Comparison of ENCODE assay signal across 8 cellular contexts in the genomic region with DNA sequence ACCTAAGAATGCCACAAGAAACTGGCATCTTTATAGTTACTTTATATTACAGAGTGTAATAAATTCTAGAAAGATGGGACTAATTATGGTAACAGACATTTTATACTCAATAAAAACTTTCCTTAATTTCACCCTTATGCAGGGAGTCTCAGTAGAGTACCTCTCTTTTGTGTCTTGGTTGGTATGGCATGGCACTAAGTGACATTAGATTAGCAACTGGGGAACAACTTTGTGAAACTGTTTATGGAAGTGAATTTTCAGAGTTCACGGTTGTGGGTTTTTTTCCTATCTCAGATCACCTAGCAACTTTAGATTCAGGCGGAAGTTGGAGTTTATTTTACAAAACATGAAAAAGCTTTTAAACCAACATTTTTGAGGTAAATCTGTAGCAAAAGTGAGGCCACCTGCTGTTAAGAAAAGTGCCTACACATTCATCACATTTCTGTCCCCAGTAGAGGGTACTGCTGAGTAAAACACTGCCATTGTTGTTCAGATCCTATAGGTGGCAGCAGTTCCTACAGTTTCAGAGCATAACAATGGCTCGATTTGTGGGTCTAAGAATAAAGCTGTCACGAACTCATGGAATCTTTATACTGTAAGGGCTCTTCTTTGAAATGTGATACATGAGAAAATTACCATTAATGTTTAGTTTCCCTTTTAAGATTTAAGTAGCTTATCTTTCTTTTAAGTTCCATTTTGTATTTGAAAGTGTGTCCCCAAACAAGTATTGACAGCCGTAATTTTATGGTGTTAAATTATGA.
DNase-seq lines count a peak whose midpoint lies in the region; ATAC-seq, FAIRE-seq and TF ChIP-seq lines count a peak whose summit lies in the region.

No MANE protein-coding gene starts in this region.

- no peak overlapping the region for H3K27ac ChIP-seq in iPS DF 6.9 (ENCODE audit: low read length)

- peaks cover 0 to 2% (median 0%) of the 10 kb centered on the region in 5 experiments for H3K9me3 Mint-ChIP-seq in brain

- peak; percentile 84 for DNase-seq in NCI-H1092 treated with DMSO at 0.1 percent for 48 hours (lab: John Stamatoyannopoulos, UW)
- DNase-seq in SIG-M5 treated with dmso at 0.1 percent for 504 hours (lab: John Stamatoyannopoulos, UW; ENCODE audit: unreplicated experiment): peak; percentile 95
- peak; percentile 82 for DNase-seq in iPS DF 6.9 (ENCODE audit: low read depth, low spot score)
- DNase-seq in smooth muscle cell of the brain vasculature (ENCODE audit: low read depth, low spot score): peak; percentile 56

- H3K4me1 ChIP-seq in iPS DF 6.9 (ENCODE audit: control insufficient read depth, insufficient read depth, low read length): peaks cover 1% of the 10 kb centered on the region; the same call in 1 of the 2 replicates

- H3K4me3 ChIP-seq in iPS DF 6.9 (ENCODE audit: low read length): no peak overlapping the region

- no CpG with 5 or more reads among the region's 5 CpGs for WGBS in iPS DF 6.9 (ENCODE audit: insufficient coverage, insufficient read length)

- peaks cover 5% of the 10 kb centered on the region for H3K27me3 Mint-ChIP-seq in brain

- H3K36me3 ChIP-seq in iPS DF 6.9 (ENCODE audit: control insufficient read depth, insufficient read depth, low read length): no peaks in the 10 kb centered on the region

- FAIRE-seq in A204.1 (lab: Jason Lieb, UNC): peak; percentile 98

- H3K9me3 ChIP-seq in iPS DF 6.9 (ENCODE audit: control insufficient read depth, insufficient read depth, low read length): no peaks in the 10 kb centered on the region

- H3K4me1 Mint-ChIP-seq in brain: peaks cover 6% of the 10 kb centered on the region

- peak; percentile 99 for TF ChIP-seq CTCF in GM12872 (IDR thresholded peaks at IDR 0.05; ENCODE audit: insufficient read depth, low read depth, low read length)
- TF ChIP-seq CTCF in brain (conservative IDR thresholded peaks at IDR 0.05): peak; percentile 100

- H3K4me3 Mint-ChIP-seq in brain: peak overlapping the region in 3 of 5 experiments; percentile 8 to 42 (median 10)

- H3K27me3 ChIP-seq in iPS DF 6.9 (ENCODE audit: control insufficient read depth, insufficient read depth, low read length): no peaks in the 10 kb centered on the region

- no peaks in the 10 kb centered on the region for H3K36me3 Mint-ChIP-seq in brain

- peak; percentile 95 for ATAC-seq in HG02798 (IDR thresholded peaks at IDR 0.05; ENCODE audit: poor library complexity, unreplicated experiment)

- no peak overlapping the region for H3K27ac Mint-ChIP-seq in brain
